In genomic region chr12:104136577-104136976, GRCh38 we compare ENCODE assay signal across 8 cellular contexts. TPM values are rescaled to one million over a fixed set of nuclear protein-coding genes. Genes with fewer than 3 reads are reported as not detected.
DNase-seq lines count a peak whose midpoint lies in the region; ATAC-seq lines count a peak whose summit lies in the region.

No MANE protein-coding gene starts in this region.

- peaks cover 25% of the 10 kb centered on the region for H3K4me1 ChIP-seq in HUES64 (ENCODE audit: insufficient read depth, low read length)

- H3K4me3 ChIP-seq in HUES64 (ENCODE audit: low read length), result peak overlapping the region; percentile 88

- H3K4me1 Mint-ChIP-seq in naive B cell, result peaks cover 8 to 28% (median 17%) of the 10 kb centered on the region in 3 donors

- H3K9me3 ChIP-seq in HUES64 (ENCODE audit: insufficient read depth, low read depth, low read length), result no peaks in the 10 kb centered on the region

- no peaks in the 10 kb centered on the region for H3K9me3 Mint-ChIP-seq in naive B cell

- peaks cover 5% of the 10 kb centered on the region; the same call in 1 of the 2 replicates for H3K27me3 ChIP-seq in HUES64 (ENCODE audit: insufficient read depth, low read length)

- peaks cover 3 to 10% of the 10 kb centered on the region in 2 donors for H3K36me3 Mint-ChIP-seq in naive B cell

- peak overlapping the region in 7 of 8 donors; percentile 71 to 95 (median 93) for H3K4me3 Mint-ChIP-seq in naive B cell

- peak overlapping the region in 2 of 6 donors; percentile 71 to 93 for H3K27ac Mint-ChIP-seq in naive B cell

- peak overlapping the region; percentile 88 for H3K27ac ChIP-seq in HUES64 (ENCODE audit: low read depth, low read length)
- peak overlapping the region; percentile 69 for H3K27ac ChIP-seq in caudate nucleus (ENCODE audit: low read depth, low read length)

- H3K9ac ChIP-seq in HUES64 (ENCODE audit: low read depth, low read length), result peak overlapping the region; percentile 95

- no peak for ATAC-seq in naive B cell (ENCODE audit: low read depth in 2 of 2)

- H3K27me3 Mint-ChIP-seq in naive B cell, result no peaks in the 10 kb centered on the region

- DNase-seq in AG08396 (ENCODE audit: low spot score) (peak; percentile 23), caudate nucleus (lab: John Stamatoyannopoulos, UW) (no peak), naive B cell (no peak), globus pallidus (ENCODE audit: low spot score) (no peak), NCI-H1417 treated with DMSO at 0.1 percent for 48 hours (lab: John Stamatoyannopoulos, UW) (no peak), SHP77 (lab: John Stamatoyannopoulos, UW) (no peak), DMS153 (lab: John Stamatoyannopoulos, UW) (no peak)

- H3K36me3 ChIP-seq in HUES64 (ENCODE audit: insufficient read depth, low read length), result peaks cover 35% of the 10 kb centered on the region

RNA-seq across cellular contexts. Expression of gene NFYB, which starts 1.4 kb away (rescaled TPM):
- polyA plus RNA-seq in HUES64 (2013, experiment 1 of 2), result 58.1 TPM
- 60.0 TPM for polyA plus RNA-seq in HUES64 (2013, experiment 2 of 2)
- 10 to 100 TPM; 24.2 to 44.4 (median 32.3) TPM for polyA plus RNA-seq in naive B cell (ENCODE audit: low read depth in 6 of 6)
